In the genomic region with DNA sequence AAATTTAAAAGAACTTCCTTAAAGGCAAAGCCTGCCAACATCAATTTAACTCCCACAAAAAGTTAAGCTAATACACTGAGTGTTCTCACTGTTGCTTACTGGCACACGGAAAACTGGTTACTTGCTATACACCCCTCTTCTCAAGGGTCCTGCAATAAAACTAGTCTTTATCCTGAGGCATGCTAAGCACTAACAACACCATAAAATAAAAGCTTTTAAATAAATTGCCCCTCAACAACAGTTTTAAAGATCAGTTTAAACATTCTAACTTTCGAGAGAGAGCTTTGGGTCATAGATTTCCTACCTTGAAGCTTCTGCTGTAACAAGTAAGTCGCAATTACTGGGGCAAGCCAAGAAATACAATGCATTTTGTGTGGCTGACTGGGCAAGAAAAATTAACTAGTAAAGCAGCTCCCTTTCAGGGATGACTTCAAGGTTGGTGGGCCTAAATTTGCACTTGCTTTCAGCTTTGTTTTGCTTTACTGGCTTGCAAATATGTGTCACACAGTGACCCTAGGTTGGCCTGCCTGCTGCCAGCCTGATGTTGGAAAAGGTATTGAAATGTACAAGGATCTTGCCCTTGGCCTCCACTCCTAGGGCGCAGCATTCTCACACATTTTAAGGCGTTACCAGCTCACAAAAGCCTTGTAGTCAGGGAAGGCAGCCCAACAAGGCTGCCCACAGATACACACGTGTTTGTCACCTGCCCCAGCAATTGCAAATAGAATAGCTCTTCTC, we compare ENCODE assay signal across 15 cellular contexts. TPM values are rescaled to one million over a fixed set of nuclear protein-coding genes. Genes with fewer than 3 reads are reported as not detected.
DNase-seq lines count a peak whose midpoint lies in the region; TF ChIP-seq lines count a peak whose summit lies in the region.
"Had no signal": no experiment of that assay in that cellular context is flagged by ENCODE, and none has a peak within 500 bp of the region (broad histone marks: within the 10 kb centered on the region; RNA-seq: fewer than 3 reads in every experiment).

No MANE protein-coding gene starts in this region.

- peaks cover 0 to 61% (median 53%) of the 10 kb centered on the region in 3 donors for H3K27me3 ChIP-seq in stomach

- peak overlapping the region; percentile 92 for H3K27ac ChIP-seq in caudate nucleus (ENCODE audit: low read depth, low read length)
- H3K27ac ChIP-seq in stomach: peak overlapping the region in 3 of 5 donors; percentile 37 to 87 (median 84)
- H3K27ac ChIP-seq: PC-9 had no signal

- TF ChIP-seq CTCF in stomach (IDR thresholded peaks at IDR 0.05) (no peak), glutamatergic neuron (IDR thresholded peaks at IDR 0.05; ENCODE audit: partially characterized antibody, unreplicated experiment) (no peak)

- no peak overlapping the region for H3K4me3 Mint-ChIP-seq in glutamatergic neuron (ENCODE audit: unreplicated experiment)

- TF ChIP-seq EP300 in stomach (IDR thresholded peaks at IDR 0.05): no peak

- TF ChIP-seq POLR2A in stomach (IDR thresholded peaks at IDR 0.05): no peak

- H3K27ac Mint-ChIP-seq in glutamatergic neuron (ENCODE audit: unreplicated experiment): no peak overlapping the region
- H3K27ac Mint-ChIP-seq: activated naive CD4-positive, alpha-beta T cell treated with anti-CD3 and anti-CD28 coated beads for 36 hours had no signal

- 72 to 82% (median 74%) methylated on average over 6 of the region's 6 CpGs for WGBS in stomach, 5 donors

- H3K4me1 Mint-ChIP-seq in glutamatergic neuron (ENCODE audit: low read depth, unreplicated experiment): peaks cover 4% of the 10 kb centered on the region

- no peaks in the 10 kb centered on the region for H3K36me3 ChIP-seq in stomach

- no peak overlapping the region for H3K4me3 ChIP-seq in stomach

- peaks cover 10% of the 10 kb centered on the region for H3K27me3 Mint-ChIP-seq in glutamatergic neuron (ENCODE audit: unreplicated experiment)

- peak; percentile 88 for DNase-seq in NCI-H2029 (lab: John Stamatoyannopoulos, UW)
- peak in 12 of 61 donors; percentile 7 to 43 (median 19) for DNase-seq in caudate nucleus (lab: John Stamatoyannopoulos, UW)
- DNase-seq in iPS-NIHi7 (ENCODE audit: extremely low spot score): peak; percentile 23
- no peak for DNase-seq in stomach
- DNase-seq in glutamatergic neuron: no peak
- DNase-seq in cerebellar nuclear complex (lab: John Stamatoyannopoulos, UW): no peak
- no peak for DNase-seq in COR-L47 (lab: John Stamatoyannopoulos, UW)
- no peak for DNase-seq in NCI-H446 (lab: John Stamatoyannopoulos, UW)
- DNase-seq: activated CD4-positive, alpha-beta T cell treated with anti-CD3 and anti-CD28 coated beads, Interleukin-2, amount 50 U/mL, for 48 hours; activated naive CD4-positive, alpha-beta T cell treated with anti-CD3 and anti-CD28 coated beads for 36 hours; CD4-positive, alpha-beta memory T cell; NCI-H187; PC-9 had no signal

- peaks cover 7 to 44% (median 37%) of the 10 kb centered on the region in 4 donors for H3K4me1 ChIP-seq in stomach

- no peaks in the 10 kb centered on the region for H3K9me3 ChIP-seq in stomach

- H3K36me3 Mint-ChIP-seq in glutamatergic neuron (ENCODE audit: unreplicated experiment): no peaks in the 10 kb centered on the region
- H3K36me3 Mint-ChIP-seq: mesothelial cell of epicardium had no signal

- intact Hi-C loops in stomach (cut with DNase I; ENCODE audit: low total_unique reads): no loop called here

- peaks cover 4% of the 10 kb centered on the region for H3K9me3 Mint-ChIP-seq in glutamatergic neuron (ENCODE audit: unreplicated experiment)
- H3K9me3 Mint-ChIP-seq: activated naive CD4-positive, alpha-beta T cell treated with anti-CD3 and anti-CD28 coated beads for 36 hours; mesothelial cell of epicardium had no signal

RNA-seq across cellular contexts. Expression of a gene that starts 4.0 kb away (rescaled TPM):
- total RNA-seq in stomach (1 to 10 TPM in 3 of 5 donors, not detected in 2; 1.0 to 1.7 (median 1.3) TPM), glutamatergic neuron (ENCODE audit: unreplicated experiment) (2.1 TPM)
- 1 to 10 TPM in 2 of 3 donors, under 1 TPM in 1; 0.83 to 3.8 (median 1.1) TPM for polyA plus RNA-seq in stomach
- total RNA-seq: activated naive CD4-positive, alpha-beta T cell treated with anti-CD3 and anti-CD28 coated beads for 36 hours; PC-9; T-helper 2 cell treated with Interferon-gamma antibody and Interleukin-4, amounts not matched to agents 100 ng/mL and 5 ng/mL, for 36 hours had no signal

RNA-seq across cellular contexts. Expression of a gene that starts 45.3 kb away (rescaled TPM):
- total RNA-seq in stomach (100 to 1,000 TPM in 1 of 5 donors, 10 to 100 TPM in 3, 1 to 10 TPM in 1; 1.2 to 131 (median 27.5) TPM), glutamatergic neuron (ENCODE audit: unreplicated experiment) (23.5 TPM)
- 10 to 100 TPM; 13.7 to 26.0 (median 17.6) TPM for polyA plus RNA-seq in stomach

Comparison
In these comparisons a context has a peak if more than half of its experiments do, and no peak if none do; other contexts are left out.
1. DNase-seq: peak in NCI-H2029 (single experiment) and iPS-NIHi7 (single experiment); none in stomach (single experiment), glutamatergic neuron (single experiment), cerebellar nuclear complex (0 of 2), COR-L47 (single experiment) and NCI-H446 (0 of 2).